In genomic region chr2:38387887-38388286, GRCh38 we compare ENCODE assay signal across 22 cellular contexts. TPM values are rescaled to one million over a fixed set of nuclear protein-coding genes. Genes with fewer than 3 reads are reported as not detected.
DNase-seq lines count a peak whose midpoint lies in the region; ATAC-seq and TF ChIP-seq lines count a peak whose summit lies in the region.
"Had no signal": no experiment of that assay in that cellular context is flagged by ENCODE, and none has a peak within 500 bp of the region (broad histone marks: within the 10 kb centered on the region; RNA-seq: fewer than 3 reads in every experiment).

No MANE protein-coding gene starts in this region.

- DNase-seq in activated CD8-positive, alpha-beta memory T cell treated with anti-CD3 and anti-CD28 coated beads, Interleukin-2, amount 10 ng/mL, durations not matched to agents 7 days and 5 days = peak; percentile 41
- no peak for DNase-seq in activated CD8-positive, alpha-beta memory T cell treated with anti-CD3 and anti-CD28 coated beads for 24 hours
- DNase-seq in OCI-LY7 (ENCODE audit: low spot score) (no peak), germinal center (ENCODE audit: low spot score) (no peak)
- DNase-seq in activated naive CD8-positive, alpha-beta T cell treated with anti-CD3 and anti-CD28 coated beads, Interleukin-2, amount 50 U/mL, for 24 hours = no peak
- DNase-seq in stimulated activated naive CD8-positive, alpha-beta T cell treated with anti-CD3 and anti-CD28 coated beads, Interleukin-15, Interleukin-2, amounts not matched to agents 100 U/mL and 50 U/mL, for 24 hours = no peak
- DNase-seq in NK-92 treated with Interleukin-12 subunit alpha and Interleukin-12 subunit beta, amount 100 ng/mL, for 24 hours (lab: John Stamatoyannopoulos, UW) = no peak
- DNase-seq: AML-193, COR-L47, DMS53, IMR-90, left lung, NCI-H1092, NCI-H187 treated with DMSO at 0.1 percent for 48 hours, NCI-H526, SJCRH30 had no signal

- H3K4me1 ChIP-seq in OCI-LY7 (ENCODE audit: insufficient read depth, low read length, poor library complexity, severe bottlenecking) = peaks cover 28% of the 10 kb centered on the region
- H3K4me1 ChIP-seq: A549, left lung, vagina had no signal

- H3K9me2 ChIP-seq in OCI-LY7 (ENCODE audit: insufficient read depth, low read length) = no peaks in the 10 kb centered on the region

- peak overlapping the region; percentile 63 for H3K27ac Mint-ChIP-seq in activated CD8-positive, alpha-beta memory T cell treated with anti-CD3 and anti-CD28 coated beads, Interleukin-2, amount 10 ng/mL, durations not matched to agents 7 days and 5 days
- H3K27ac Mint-ChIP-seq in activated naive CD8-positive, alpha-beta T cell treated with anti-CD3 and anti-CD28 coated beads, Interleukin-2, amount 50 U/mL, for 24 hours = peak overlapping the region; percentile 62
- H3K27ac Mint-ChIP-seq: stimulated activated naive CD8-positive, alpha-beta T cell treated with anti-CD3 and anti-CD28 coated beads, Interleukin-15, Interleukin-2, amounts not matched to agents 100 ng/mL and 50 ng/mL, for 24 hours had no signal

- no peaks in the 10 kb centered on the region for H3K9me3 Mint-ChIP-seq in activated CD8-positive, alpha-beta memory T cell treated with anti-CD3 and anti-CD28 coated beads, Interleukin-2, amount 10 ng/mL, durations not matched to agents 7 days and 5 days (ENCODE audit: low read depth)
- no peaks in the 10 kb centered on the region for H3K9me3 Mint-ChIP-seq in activated naive CD8-positive, alpha-beta T cell treated with anti-CD3 and anti-CD28 coated beads, Interleukin-2, amount 50 U/mL, for 24 hours
- H3K9me3 Mint-ChIP-seq: stimulated activated naive CD8-positive, alpha-beta T cell treated with anti-CD3 and anti-CD28 coated beads, Interleukin-15, Interleukin-2, amounts not matched to agents 100 ng/mL and 50 ng/mL, for 24 hours had no signal

- no peaks in the 10 kb centered on the region for H3K9me3 ChIP-seq in OCI-LY7 (ENCODE audit: low read length)
- H3K9me3 ChIP-seq: A549, HAP-1, left lung, prostate gland, vagina had no signal

- peak overlapping the region; percentile 89; the same call in 1 of the 2 replicates for H2AFZ ChIP-seq in OCI-LY7 (ENCODE audit: low read length)

- H3K4me2 ChIP-seq in OCI-LY7 (ENCODE audit: low read length) = peak overlapping the region; percentile 58
- H3K4me2 ChIP-seq: A549 had no signal

- POLR2A ChIA-PET in OCI-LY7 (lab: Charles Lee) = interaction anchor here (0.6 to 1.4 kb wide), 6 partner anchors 13 to 305 kb away, joined by 3 to 4 read pairs (median 3); no protein-coding TSS in a partner anchor

- no peak overlapping the region for H3K4me3 Mint-ChIP-seq in activated CD8-positive, alpha-beta memory T cell treated with anti-CD3 and anti-CD28 coated beads, Interleukin-2, amount 10 ng/mL, durations not matched to agents 7 days and 5 days
- H3K4me3 Mint-ChIP-seq in activated naive CD8-positive, alpha-beta T cell treated with anti-CD3 and anti-CD28 coated beads, Interleukin-2, amount 50 U/mL, for 24 hours = no peak overlapping the region
- H3K4me3 Mint-ChIP-seq: stimulated activated naive CD8-positive, alpha-beta T cell treated with anti-CD3 and anti-CD28 coated beads, Interleukin-15, Interleukin-2, amounts not matched to agents 100 ng/mL and 50 ng/mL, for 24 hours had no signal

- H3K4me3 ChIP-seq in OCI-LY7 (ENCODE audit: low read depth, low read length, poor library complexity, severe bottlenecking) = no peak overlapping the region
- H3K4me3 ChIP-seq: A549, HAP-1, left lung, prostate gland, SJCRH30, vagina had no signal

- peak; percentile 73 for ATAC-seq in activated CD8-positive, alpha-beta memory T cell treated with anti-CD3 and anti-CD28 coated beads, Interleukin-2, amount 10 ng/mL, durations not matched to agents 7 days and 5 days
- peak; percentile 64 for ATAC-seq in activated naive CD8-positive, alpha-beta T cell treated with anti-CD3 and anti-CD28 coated beads, Interleukin-2, amount 50 U/mL, for 24 hours
- peak; percentile 74 for ATAC-seq in stimulated activated naive CD8-positive, alpha-beta T cell treated with anti-CD3 and anti-CD28 coated beads, Interleukin-15, Interleukin-2, amounts not matched to agents 100 U/mL and 50 U/mL, for 24 hours
- no peak for ATAC-seq in GM18861 (IDR thresholded peaks at IDR 0.05; ENCODE audit: unreplicated experiment)
- ATAC-seq: A549, left lung had no signal

- no peaks in the 10 kb centered on the region for H3K36me3 Mint-ChIP-seq in activated CD8-positive, alpha-beta memory T cell treated with anti-CD3 and anti-CD28 coated beads, Interleukin-2, amount 10 ng/mL, durations not matched to agents 7 days and 5 days
- H3K36me3 Mint-ChIP-seq in activated naive CD8-positive, alpha-beta T cell treated with anti-CD3 and anti-CD28 coated beads, Interleukin-2, amount 50 U/mL, for 24 hours (ENCODE audit: low read depth) = no peaks in the 10 kb centered on the region

- intact Hi-C loops in OCI-LY7 (cut with micrococcal nuclease; ENCODE audit: unreplicated experiment) = no loop called here

- CTCF ChIA-PET in activated CD8-positive, alpha-beta memory T cell treated with anti-CD3 and anti-CD28 coated beads, Interleukin-2, amount 10 ng/mL, durations not matched to agents 7 days and 5 days (lab: Charles Lee) = interaction anchor here (0.6 to 1.6 kb wide), 4 partner anchors 11 to 355 kb away, joined by 3 to 9 read pairs (median 4); partner anchors contain the start of gene ATL2
- CTCF ChIA-PET in OCI-LY7 (lab: Charles Lee; ENCODE audit: unreplicated experiment) = no interaction called here

- no peaks in the 10 kb centered on the region for H3K36me3 ChIP-seq in OCI-LY7 (ENCODE audit: insufficient read depth, low read length)
- H3K36me3 ChIP-seq: HAP-1, left lung, prostate gland, SJCRH30, vagina had no signal

- H3K4me1 Mint-ChIP-seq in activated CD8-positive, alpha-beta memory T cell treated with anti-CD3 and anti-CD28 coated beads, Interleukin-2, amount 10 ng/mL, durations not matched to agents 7 days and 5 days = peaks cover 15% of the 10 kb centered on the region
- H3K4me1 Mint-ChIP-seq in activated naive CD8-positive, alpha-beta T cell treated with anti-CD3 and anti-CD28 coated beads, Interleukin-2, amount 50 U/mL, for 24 hours = peaks cover 20% of the 10 kb centered on the region

- no peaks in the 10 kb centered on the region for H3K79me2 ChIP-seq in OCI-LY7 (ENCODE audit: insufficient read depth, low read depth, low read length)

- H3K27ac ChIP-seq in OCI-LY7 (ENCODE audit: low read depth, low read length, poor library complexity, severe bottlenecking) = no peak overlapping the region
- H3K27ac ChIP-seq: A549, left lung, prostate gland, SJCRH30, vagina had no signal

- BruUV-seq in OCI-LY7 (replicated peaks; lab: Mats Ljungman, UMichigan) = no TSS peak

- peaks cover 6% of the 10 kb centered on the region for H3K27me3 Mint-ChIP-seq in activated CD8-positive, alpha-beta memory T cell treated with anti-CD3 and anti-CD28 coated beads, Interleukin-2, amount 10 ng/mL, durations not matched to agents 7 days and 5 days
- peaks cover 3% of the 10 kb centered on the region for H3K27me3 Mint-ChIP-seq in activated naive CD8-positive, alpha-beta T cell treated with anti-CD3 and anti-CD28 coated beads, Interleukin-2, amount 50 U/mL, for 24 hours

- no peak for TF ChIP-seq CTCF in OCI-LY7 (conservative IDR thresholded peaks at IDR 0.05; ENCODE audit: low read length)

- no peaks in the 10 kb centered on the region for H4K20me1 ChIP-seq in OCI-LY7 (ENCODE audit: insufficient read depth, low read length)

RNA-seq across cellular contexts. Expression of gene ATL2, which starts 10.8 kb away (rescaled TPM):
- 10 to 100 TPM; 55.5 to 56.7 TPM for total RNA-seq in activated CD8-positive, alpha-beta memory T cell treated with anti-CD3 and anti-CD28 coated beads, Interleukin-2, amount 10 ng/mL, durations not matched to agents 7 days and 5 days
- 142 and 166 TPM in 2 replicates for total RNA-seq in OCI-LY7 (2014; rRNA removed; shearing (Covaris generic))
- 135 and 148 TPM in 2 replicates for total RNA-seq in OCI-LY7 (2022)
